In the genomic region with DNA sequence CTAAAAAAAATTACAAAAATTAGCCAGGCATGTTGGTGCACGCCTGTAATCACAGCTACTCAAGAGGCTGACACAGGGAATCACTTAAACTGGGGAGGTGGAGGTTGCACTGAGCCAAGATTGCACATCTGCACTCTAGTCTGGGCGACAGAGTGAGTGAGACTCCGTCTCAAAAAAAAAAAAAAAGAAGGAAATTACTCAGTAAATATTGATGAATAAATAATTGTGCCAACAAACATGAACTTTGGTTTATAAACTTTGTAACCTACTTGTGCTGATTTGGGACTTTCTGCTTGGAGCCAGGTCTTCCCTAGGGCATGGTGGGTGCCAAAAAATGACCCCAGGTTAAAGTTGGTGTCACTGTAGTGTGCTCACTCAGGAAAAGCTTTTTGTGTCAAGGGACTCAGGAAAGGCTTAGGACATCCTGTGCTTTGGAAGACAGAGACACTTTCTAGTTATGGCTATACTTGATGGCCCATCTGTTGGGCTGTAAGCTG, we compare ENCODE assay signal across 19 cellular contexts. TPM values are rescaled to one million over a fixed set of nuclear protein-coding genes. Genes with fewer than 3 reads are reported as not detected.
"Had no signal": no experiment of that assay in that cellular context is flagged by ENCODE, and none has a peak within 500 bp of the region (broad histone marks: within the 10 kb centered on the region; RNA-seq: fewer than 3 reads in every experiment).

No MANE protein-coding gene starts in this region.

- ATAC-seq: activated T-cell treated with anti-CD3 and anti-CD28 coated beads, Interleukin-2, amount 50 U/mL, for 72 hours; natural killer cell; stimulated activated memory B cell treated with anti-CD40 and anti-IgM and Interleukin-4, amounts not matched to agents 10 μg/mL and 1 μg/mL and 100 μg/mL, for 72 hours; T-helper 17 cell had no signal

- H3K27ac ChIP-seq: coronary artery, neutrophil, parathyroid adenoma, thyroid gland had no signal

- FAIRE-seq: TTC549, urothelium cell line had no signal

- H3K9ac ChIP-seq: parathyroid adenoma had no signal

- H2AFZ ChIP-seq: parathyroid adenoma had no signal

- DNase-seq: activated CD4-positive, alpha-beta T cell treated with anti-CD3 and anti-CD28 coated beads, Interleukin-2, amount 10 ng/mL, durations not matched to agents 7 days and 5 days; activated CD8-positive, alpha-beta memory T cell treated with anti-CD3 and anti-CD28 coated beads, Interleukin-2, amount 50 U/mL, for 48 hours; activated gamma-delta T cell treated with Interleukin-2 at 50 U/mL for 16 hours; activated T-cell treated with anti-CD3 and anti-CD28 coated beads, Interleukin-2, amount 50 U/mL, for 72 hours; amniotic stem cell; effector CD4-positive, alpha-beta T cell; foreskin melanocyte; head of caudate nucleus; mesendoderm; natural killer cell; stimulated activated CD4-positive, alpha-beta T cell treated with anti-CD3 and anti-CD28 coated beads, Interleukin-2, amount 100 ng/mL, for 48 hours; T-helper 17 cell; thyroid gland had no signal

- H3K9me3 ChIP-seq: neutrophil, thyroid gland had no signal

- H3K27me3 ChIP-seq: neutrophil, thyroid gland had no signal

- H3K4me3 ChIP-seq: coronary artery, thyroid gland had no signal

- H3K36me3 ChIP-seq: neutrophil, thyroid gland had no signal

RNA-seq across cellular contexts. Expression of a gene that starts 19.0 kb away (rescaled TPM):
- total RNA-seq: activated CD4-positive, alpha-beta T cell treated with anti-CD3 and anti-CD28 coated beads, Interleukin-2, amount 10 ng/mL, durations not matched to agents 7 days and 5 days had no signal
